Comparison of ENCODE assay signal across 1 cellular context in the genomic region with DNA sequence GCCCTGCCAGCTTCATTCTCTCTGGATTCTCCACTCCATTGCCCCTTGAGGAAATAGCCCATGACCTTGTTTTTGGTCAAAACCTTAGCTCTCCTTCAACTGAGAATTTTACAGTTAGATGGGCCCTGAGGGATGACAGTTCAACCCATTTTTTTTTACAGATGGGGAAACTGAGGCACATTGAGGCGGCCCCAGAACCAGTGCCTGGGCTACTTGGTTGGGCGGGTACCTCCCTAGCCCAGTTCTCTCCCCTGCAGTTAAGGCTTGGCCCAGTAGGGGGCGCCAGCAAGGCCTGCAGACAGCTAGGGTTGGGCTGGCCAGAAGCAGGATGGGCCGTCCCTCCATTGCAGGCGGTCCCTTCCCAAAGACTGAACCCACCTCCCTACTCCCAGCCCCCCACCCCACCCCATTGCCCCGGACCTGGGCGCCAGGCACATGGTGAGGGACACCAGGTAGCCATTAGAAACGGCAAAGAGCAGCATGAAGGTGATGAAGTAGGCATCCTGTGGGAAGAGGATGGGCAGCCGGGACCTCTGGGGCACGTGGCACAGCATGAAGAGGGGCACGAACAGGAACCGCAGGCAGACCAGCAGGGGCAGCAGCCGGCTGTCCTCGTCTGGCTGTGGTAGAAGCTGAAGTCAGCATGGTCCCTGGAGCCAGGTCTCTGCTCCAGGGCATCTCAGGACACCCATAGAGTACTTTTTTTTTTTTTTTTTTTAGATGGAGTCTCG.
TF ChIP-seq lines count a peak whose summit lies in the region.

No MANE protein-coding gene starts in this region.

TF ChIP-seq in K562, 482 proteins besides CTCF, POLR2A, EP300 and RAD21 (continued from another document and continues in another):
- TF ChIP-seq, protein P1, sequence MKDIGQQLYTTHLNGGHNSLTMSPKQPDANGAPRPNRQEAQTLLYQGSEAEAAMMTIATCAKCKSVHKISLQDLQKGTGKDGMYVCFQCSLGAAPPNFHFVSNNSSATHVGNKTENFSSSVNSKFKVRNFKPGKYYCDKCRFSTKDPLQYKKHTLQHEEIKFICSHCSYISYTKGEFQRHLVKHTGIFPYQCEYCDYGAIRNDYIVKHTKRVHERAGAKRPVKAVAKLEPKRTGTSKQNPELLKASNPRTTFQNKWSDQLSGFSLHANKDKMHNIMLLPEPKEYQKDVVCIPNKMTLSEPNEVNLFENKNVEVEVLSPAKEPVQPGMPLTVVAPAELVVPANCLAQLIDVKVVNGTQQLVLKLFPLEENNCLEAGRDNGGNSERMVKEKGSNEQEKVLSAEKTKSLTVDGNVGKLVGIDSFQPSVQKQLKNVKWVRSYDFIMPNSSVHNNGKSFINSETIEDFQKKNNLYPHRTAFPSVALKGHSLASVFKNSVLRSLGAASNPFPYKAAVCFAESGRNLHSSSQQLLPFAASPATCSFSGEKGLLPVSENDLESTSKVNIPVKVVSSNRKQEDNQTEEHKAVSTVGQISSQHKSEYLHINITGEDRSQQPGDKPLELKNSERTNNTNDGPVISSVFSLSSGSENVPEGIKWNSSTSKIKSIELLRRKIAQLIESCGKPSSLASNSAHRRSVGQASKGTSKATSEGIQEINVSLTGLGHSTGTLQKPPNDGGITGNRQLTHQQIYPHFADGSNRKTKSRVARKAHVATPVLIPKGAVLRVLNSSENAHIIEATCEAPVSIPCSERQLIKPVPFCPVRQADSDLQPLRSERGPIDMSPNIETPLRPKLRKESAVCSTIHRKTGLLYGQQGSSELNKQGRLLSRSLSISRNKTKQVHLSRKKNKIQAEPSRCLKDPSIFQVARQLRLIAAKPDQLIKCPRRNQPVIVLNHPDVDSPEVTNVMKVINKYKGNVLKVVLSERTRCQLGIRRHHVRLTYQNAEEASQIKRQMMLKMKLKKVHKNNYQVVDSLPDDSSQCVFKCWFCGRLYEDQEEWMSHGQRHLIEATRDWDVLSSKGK (CRISPR knock-in tag; IDR thresholded peaks at IDR 0.05): no peak
- TF ChIP-seq NR2C1 (IDR thresholded peaks at IDR 0.05): no peak
- no peak for TF ChIP-seq NR2C1 (tag; IDR thresholded peaks at IDR 0.05)
- peak in 1 of 2 experiments; percentile 32; a peak in 1 of 4 replicates for TF ChIP-seq MAZ (CRISPR knock-in tag; conservative IDR thresholded peaks at IDR 0.05 in 1 of 2, IDR thresholded peaks at IDR 0.05 in 1 of 2)
- peak; percentile 68; the same call in 1 of the 2 replicates for TF ChIP-seq MYNN (IDR thresholded peaks at IDR 0.05)
- no peak for TF ChIP-seq MYNN (CRISPR knock-in tag; IDR thresholded peaks at IDR 0.05)
- no peak for TF ChIP-seq ZNF23 (CRISPR knock-in tag; IDR thresholded peaks at IDR 0.05)
- no peak for TF ChIP-seq HCFC1 (IDR thresholded peaks at IDR 0.05; ENCODE audit: low read depth, low read length)
- no peak for TF ChIP-seq POU5F1 (IDR thresholded peaks at IDR 0.05; ENCODE audit: borderline replicate concordance, low read depth, low read length, partially characterized antibody)
- peak; percentile 79 for TF ChIP-seq BCOR (IDR thresholded peaks at IDR 0.05)
- TF ChIP-seq RB1 (IDR thresholded peaks at IDR 0.05; ENCODE audit: low read depth): peak; percentile 56
- 0 out of 2 replicates have a peak, but pooled peaks have one; percentile 23 for TF ChIP-seq MBD2 (IDR thresholded peaks at IDR 0.05; ENCODE audit: borderline replicate concordance, low read depth)
- TF ChIP-seq FOXP1 (CRISPR knock-in tag; IDR thresholded peaks at IDR 0.05): no peak
- TF ChIP-seq TGIF2 (CRISPR knock-in tag; IDR thresholded peaks at IDR 0.05): no peak
- TF ChIP-seq XRCC5 (IDR thresholded peaks at IDR 0.05; ENCODE audit: low read depth, low read length): peak; percentile 87; the same call in 1 of the 2 replicates
- no peak for TF ChIP-seq MAFF (IDR thresholded peaks at IDR 0.05; ENCODE audit: low read length)
- TF ChIP-seq, protein P2, sequence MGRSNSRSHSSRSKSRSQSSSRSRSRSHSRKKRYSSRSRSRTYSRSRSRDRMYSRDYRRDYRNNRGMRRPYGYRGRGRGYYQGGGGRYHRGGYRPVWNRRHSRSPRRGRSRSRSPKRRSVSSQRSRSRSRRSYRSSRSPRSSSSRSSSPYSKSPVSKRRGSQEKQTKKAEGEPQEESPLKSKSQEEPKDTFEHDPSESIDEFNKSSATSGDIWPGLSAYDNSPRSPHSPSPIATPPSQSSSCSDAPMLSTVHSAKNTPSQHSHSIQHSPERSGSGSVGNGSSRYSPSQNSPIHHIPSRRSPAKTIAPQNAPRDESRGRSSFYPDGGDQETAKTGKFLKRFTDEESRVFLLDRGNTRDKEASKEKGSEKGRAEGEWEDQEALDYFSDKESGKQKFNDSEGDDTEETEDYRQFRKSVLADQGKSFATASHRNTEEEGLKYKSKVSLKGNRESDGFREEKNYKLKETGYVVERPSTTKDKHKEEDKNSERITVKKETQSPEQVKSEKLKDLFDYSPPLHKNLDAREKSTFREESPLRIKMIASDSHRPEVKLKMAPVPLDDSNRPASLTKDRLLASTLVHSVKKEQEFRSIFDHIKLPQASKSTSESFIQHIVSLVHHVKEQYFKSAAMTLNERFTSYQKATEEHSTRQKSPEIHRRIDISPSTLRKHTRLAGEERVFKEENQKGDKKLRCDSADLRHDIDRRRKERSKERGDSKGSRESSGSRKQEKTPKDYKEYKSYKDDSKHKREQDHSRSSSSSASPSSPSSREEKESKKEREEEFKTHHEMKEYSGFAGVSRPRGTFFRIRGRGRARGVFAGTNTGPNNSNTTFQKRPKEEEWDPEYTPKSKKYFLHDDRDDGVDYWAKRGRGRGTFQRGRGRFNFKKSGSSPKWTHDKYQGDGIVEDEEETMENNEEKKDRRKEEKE (IDR thresholded peaks at IDR 0.05; ENCODE audit: borderline replicate concordance in 1 of 2, control insufficient read depth in 1 of 2, low read depth in 2 of 2, low read length in 1 of 2): no peak
- no peak for TF ChIP-seq NFRKB (IDR thresholded peaks at IDR 0.05; ENCODE audit: low read depth)
- no peak for TF ChIP-seq NFIC (IDR thresholded peaks at IDR 0.05)
- no peak for TF ChIP-seq GABPB2 (CRISPR knock-in tag; conservative IDR thresholded peaks at IDR 0.05)
- no peak for TF ChIP-seq SREBF1 (IDR thresholded peaks at IDR 0.05; ENCODE audit: borderline replicate concordance, low read depth, low read length)
- no peak for TF ChIP-seq PHTF2 (CRISPR knock-in tag; IDR thresholded peaks at IDR 0.05)
- TF ChIP-seq ZNF766 (CRISPR knock-in tag; conservative IDR thresholded peaks at IDR 0.05): no peak
- TF ChIP-seq, protein P3, sequence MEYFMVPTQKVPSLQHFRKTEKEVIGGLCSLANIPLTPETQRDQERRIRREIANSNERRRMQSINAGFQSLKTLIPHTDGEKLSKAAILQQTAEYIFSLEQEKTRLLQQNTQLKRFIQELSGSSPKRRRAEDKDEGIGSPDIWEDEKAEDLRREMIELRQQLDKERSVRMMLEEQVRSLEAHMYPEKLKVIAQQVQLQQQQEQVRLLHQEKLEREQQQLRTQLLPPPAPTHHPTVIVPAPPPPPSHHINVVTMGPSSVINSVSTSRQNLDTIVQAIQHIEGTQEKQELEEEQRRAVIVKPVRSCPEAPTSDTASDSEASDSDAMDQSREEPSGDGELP (CRISPR knock-in tag; IDR thresholded peaks at IDR 0.05; ENCODE audit: borderline replicate concordance): peak; percentile 10; the same call in 1 of the 2 replicates
- 0 out of 2 replicates have a peak, but pooled peaks have one; percentile 9 for TF ChIP-seq OTX1 (CRISPR knock-in tag; IDR thresholded peaks at IDR 0.05)
- TF ChIP-seq, protein P4, sequence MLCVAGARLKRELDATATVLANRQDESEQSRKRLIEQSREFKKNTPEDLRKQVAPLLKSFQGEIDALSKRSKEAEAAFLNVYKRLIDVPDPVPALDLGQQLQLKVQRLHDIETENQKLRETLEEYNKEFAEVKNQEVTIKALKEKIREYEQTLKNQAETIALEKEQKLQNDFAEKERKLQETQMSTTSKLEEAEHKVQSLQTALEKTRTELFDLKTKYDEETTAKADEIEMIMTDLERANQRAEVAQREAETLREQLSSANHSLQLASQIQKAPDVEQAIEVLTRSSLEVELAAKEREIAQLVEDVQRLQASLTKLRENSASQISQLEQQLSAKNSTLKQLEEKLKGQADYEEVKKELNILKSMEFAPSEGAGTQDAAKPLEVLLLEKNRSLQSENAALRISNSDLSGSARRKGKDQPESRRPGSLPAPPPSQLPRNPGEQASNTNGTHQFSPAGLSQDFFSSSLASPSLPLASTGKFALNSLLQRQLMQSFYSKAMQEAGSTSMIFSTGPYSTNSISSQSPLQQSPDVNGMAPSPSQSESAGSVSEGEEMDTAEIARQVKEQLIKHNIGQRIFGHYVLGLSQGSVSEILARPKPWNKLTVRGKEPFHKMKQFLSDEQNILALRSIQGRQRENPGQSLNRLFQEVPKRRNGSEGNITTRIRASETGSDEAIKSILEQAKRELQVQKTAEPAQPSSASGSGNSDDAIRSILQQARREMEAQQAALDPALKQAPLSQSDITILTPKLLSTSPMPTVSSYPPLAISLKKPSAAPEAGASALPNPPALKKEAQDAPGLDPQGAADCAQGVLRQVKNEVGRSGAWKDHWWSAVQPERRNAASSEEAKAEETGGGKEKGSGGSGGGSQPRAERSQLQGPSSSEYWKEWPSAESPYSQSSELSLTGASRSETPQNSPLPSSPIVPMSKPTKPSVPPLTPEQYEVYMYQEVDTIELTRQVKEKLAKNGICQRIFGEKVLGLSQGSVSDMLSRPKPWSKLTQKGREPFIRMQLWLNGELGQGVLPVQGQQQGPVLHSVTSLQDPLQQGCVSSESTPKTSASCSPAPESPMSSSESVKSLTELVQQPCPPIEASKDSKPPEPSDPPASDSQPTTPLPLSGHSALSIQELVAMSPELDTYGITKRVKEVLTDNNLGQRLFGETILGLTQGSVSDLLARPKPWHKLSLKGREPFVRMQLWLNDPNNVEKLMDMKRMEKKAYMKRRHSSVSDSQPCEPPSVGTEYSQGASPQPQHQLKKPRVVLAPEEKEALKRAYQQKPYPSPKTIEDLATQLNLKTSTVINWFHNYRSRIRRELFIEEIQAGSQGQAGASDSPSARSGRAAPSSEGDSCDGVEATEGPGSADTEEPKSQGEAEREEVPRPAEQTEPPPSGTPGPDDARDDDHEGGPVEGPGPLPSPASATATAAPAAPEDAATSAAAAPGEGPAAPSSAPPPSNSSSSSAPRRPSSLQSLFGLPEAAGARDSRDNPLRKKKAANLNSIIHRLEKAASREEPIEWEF (CRISPR knock-in tag; IDR thresholded peaks at IDR 0.05): no peak
- no peak for TF ChIP-seq PCBP1 (IDR thresholded peaks at IDR 0.05; ENCODE audit: low read depth, low read length, poor library complexity, severe bottlenecking)
- TF ChIP-seq SMAD4 (CRISPR knock-in tag; conservative IDR thresholded peaks at IDR 0.05): no peak
- TF ChIP-seq ZFPM2 (CRISPR knock-in tag; IDR thresholded peaks at IDR 0.05): no peak
- TF ChIP-seq ASH1L (IDR thresholded peaks at IDR 0.05; ENCODE audit: borderline replicate concordance, low read depth, partially characterized antibody): no peak
- TF ChIP-seq RBM15 (IDR thresholded peaks at IDR 0.05; ENCODE audit: insufficient read depth, low read length): no peak
- TF ChIP-seq, protein P5, sequence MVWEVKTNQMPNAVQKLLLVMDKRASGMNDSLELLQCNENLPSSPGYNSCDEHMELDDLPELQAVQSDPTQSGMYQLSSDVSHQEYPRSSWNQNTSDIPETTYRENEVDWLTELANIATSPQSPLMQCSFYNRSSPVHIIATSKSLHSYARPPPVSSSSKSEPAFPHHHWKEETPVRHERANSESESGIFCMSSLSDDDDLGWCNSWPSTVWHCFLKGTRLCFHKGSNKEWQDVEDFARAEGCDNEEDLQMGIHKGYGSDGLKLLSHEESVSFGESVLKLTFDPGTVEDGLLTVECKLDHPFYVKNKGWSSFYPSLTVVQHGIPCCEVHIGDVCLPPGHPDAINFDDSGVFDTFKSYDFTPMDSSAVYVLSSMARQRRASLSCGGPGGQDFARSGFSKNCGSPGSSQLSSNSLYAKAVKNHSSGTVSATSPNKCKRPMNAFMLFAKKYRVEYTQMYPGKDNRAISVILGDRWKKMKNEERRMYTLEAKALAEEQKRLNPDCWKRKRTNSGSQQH (CRISPR knock-in tag; IDR thresholded peaks at IDR 0.05): peak; percentile 4; the same call in 1 of the 2 replicates
- no peak for TF ChIP-seq L3MBTL2 (IDR thresholded peaks at IDR 0.05)
- TF ChIP-seq, protein P6, sequence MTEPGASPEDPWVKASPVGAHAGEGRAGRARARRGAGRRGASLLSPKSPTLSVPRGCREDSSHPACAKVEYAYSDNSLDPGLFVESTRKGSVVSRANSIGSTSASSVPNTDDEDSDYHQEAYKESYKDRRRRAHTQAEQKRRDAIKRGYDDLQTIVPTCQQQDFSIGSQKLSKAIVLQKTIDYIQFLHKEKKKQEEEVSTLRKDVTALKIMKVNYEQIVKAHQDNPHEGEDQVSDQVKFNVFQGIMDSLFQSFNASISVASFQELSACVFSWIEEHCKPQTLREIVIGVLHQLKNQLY (CRISPR knock-in tag; conservative IDR thresholded peaks at IDR 0.05): no peak
- TF ChIP-seq, protein P7, sequence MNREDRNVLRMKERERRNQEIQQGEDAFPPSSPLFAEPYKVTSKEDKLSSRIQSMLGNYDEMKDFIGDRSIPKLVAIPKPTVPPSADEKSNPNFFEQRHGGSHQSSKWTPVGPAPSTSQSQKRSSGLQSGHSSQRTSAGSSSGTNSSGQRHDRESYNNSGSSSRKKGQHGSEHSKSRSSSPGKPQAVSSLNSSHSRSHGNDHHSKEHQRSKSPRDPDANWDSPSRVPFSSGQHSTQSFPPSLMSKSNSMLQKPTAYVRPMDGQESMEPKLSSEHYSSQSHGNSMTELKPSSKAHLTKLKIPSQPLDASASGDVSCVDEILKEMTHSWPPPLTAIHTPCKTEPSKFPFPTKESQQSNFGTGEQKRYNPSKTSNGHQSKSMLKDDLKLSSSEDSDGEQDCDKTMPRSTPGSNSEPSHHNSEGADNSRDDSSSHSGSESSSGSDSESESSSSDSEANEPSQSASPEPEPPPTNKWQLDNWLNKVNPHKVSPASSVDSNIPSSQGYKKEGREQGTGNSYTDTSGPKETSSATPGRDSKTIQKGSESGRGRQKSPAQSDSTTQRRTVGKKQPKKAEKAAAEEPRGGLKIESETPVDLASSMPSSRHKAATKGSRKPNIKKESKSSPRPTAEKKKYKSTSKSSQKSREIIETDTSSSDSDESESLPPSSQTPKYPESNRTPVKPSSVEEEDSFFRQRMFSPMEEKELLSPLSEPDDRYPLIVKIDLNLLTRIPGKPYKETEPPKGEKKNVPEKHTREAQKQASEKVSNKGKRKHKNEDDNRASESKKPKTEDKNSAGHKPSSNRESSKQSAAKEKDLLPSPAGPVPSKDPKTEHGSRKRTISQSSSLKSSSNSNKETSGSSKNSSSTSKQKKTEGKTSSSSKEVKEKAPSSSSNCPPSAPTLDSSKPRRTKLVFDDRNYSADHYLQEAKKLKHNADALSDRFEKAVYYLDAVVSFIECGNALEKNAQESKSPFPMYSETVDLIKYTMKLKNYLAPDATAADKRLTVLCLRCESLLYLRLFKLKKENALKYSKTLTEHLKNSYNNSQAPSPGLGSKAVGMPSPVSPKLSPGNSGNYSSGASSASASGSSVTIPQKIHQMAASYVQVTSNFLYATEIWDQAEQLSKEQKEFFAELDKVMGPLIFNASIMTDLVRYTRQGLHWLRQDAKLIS (CRISPR knock-in tag; IDR thresholded peaks at IDR 0.05): no peak
- TF ChIP-seq ERF (CRISPR knock-in tag; IDR thresholded peaks at IDR 0.05): peak; percentile 37; the same call in 1 of the 2 replicates
- no peak for TF ChIP-seq STAT5B (CRISPR knock-in tag; IDR thresholded peaks at IDR 0.05)
- no peak for TF ChIP-seq PTTG1 (tag; IDR thresholded peaks at IDR 0.05; ENCODE audit: low read depth)
